Comparison of ENCODE assay signal across 9 cellular contexts in genomic region chr1:228478912-228479665, GRCh38. TPM values are rescaled to one million over a fixed set of nuclear protein-coding genes. Genes with fewer than 3 reads are reported as not detected.
DNase-seq lines count a peak whose midpoint lies in the region; ATAC-seq and TF ChIP-seq lines count a peak whose summit lies in the region.
"Had no signal": no experiment of that assay in that cellular context is flagged by ENCODE, and none has a peak within 500 bp of the region (broad histone marks: within the 10 kb centered on the region; RNA-seq: fewer than 3 reads in every experiment).

No MANE protein-coding gene starts in this region.

- no peaks in the 10 kb centered on the region for H3K9me3 ChIP-seq in mucosa of descending colon
- H3K9me3 ChIP-seq in MG63 = no peaks in the 10 kb centered on the region

- H3K36me3 ChIP-seq in mucosa of descending colon (ENCODE audit: low read depth) (no peaks in the 10 kb centered on the region), MG63 (no peaks in the 10 kb centered on the region)

- no peaks in the 10 kb centered on the region for H3K27me3 ChIP-seq in MG63

- ATAC-seq in GM18502 (IDR thresholded peaks at IDR 0.05; ENCODE audit: poor library complexity, unreplicated experiment) (peak; percentile 71), HG02870 (IDR thresholded peaks at IDR 0.05; ENCODE audit: unreplicated experiment) (peak; percentile 55), mucosa of descending colon (peak; percentile 55)

- H3K4me3 ChIP-seq in mucosa of descending colon (no peak overlapping the region), MG63 (no peak overlapping the region)

- no peaks in the 10 kb centered on the region for H3K4me1 ChIP-seq in mucosa of descending colon (ENCODE audit: low read depth)

- no peak for TF ChIP-seq CTCF in mucosa of descending colon (IDR thresholded peaks at IDR 0.05)

- intact Hi-C loops in mucosa of descending colon (cut with DNase I, micrococcal nuclease) = no loop called here

- DNase-seq in UCSD-AML1 (lab: John Stamatoyannopoulos, UW; ENCODE audit: unreplicated experiment) = peak; percentile 55
- no peak for DNase-seq in mucosa of descending colon
- DNase-seq in NCI-H1417 (lab: John Stamatoyannopoulos, UW) = no peak
- DNase-seq in EL = no peak
- no peak for DNase-seq in activated gamma-delta T cell (lab: John Stamatoyannopoulos, UW)
- DNase-seq in MG63 = no peak
- DNase-seq: KG1 had no signal

RNA-seq across cellular contexts. Expression of gene RNF187, which starts 8.1 kb away (rescaled TPM):
- total RNA-seq in mucosa of descending colon = 10 to 100 TPM; 67.7 to 84.0 (median 68.4) TPM
- total RNA-seq in MG63 (2014; rRNA removed; shearing (Covaris generic); ENCODE audit: low replicate concordance) = 68.1 and 133 TPM in 2 replicates
